7 cellular contexts compared by ENCODE assay signal in genomic region chr3:150227839-150228238, GRCh38.
A peak's percentile ranks its signal among the peaks of the same experiment; 100 is the strongest.
DNase-seq lines count a peak whose midpoint lies in the region; ATAC-seq, FAIRE-seq and TF ChIP-seq lines count a peak whose summit lies in the region.

No MANE protein-coding gene starts in this region.

- TF ChIP-seq CTCF in bronchial epithelial cell (IDR thresholded peaks at IDR 0.05; ENCODE audit: insufficient read depth, low read length, severe bottlenecking) (peak; percentile 81), suprapubic skin (IDR thresholded peaks at IDR 0.05) (peak in 1 of 2 donors; percentile 55)

- no peak overlapping the region for H3K4me3 ChIP-seq in bronchial epithelial cell (ENCODE audit: low read depth, low read length)
- H3K4me3 ChIP-seq in suprapubic skin: no peak overlapping the region

- H3K27me3 ChIP-seq in bronchial epithelial cell (ENCODE audit: control insufficient read depth, insufficient read depth, low read length): no peaks in the 10 kb centered on the region
- no peaks in the 10 kb centered on the region for H3K27me3 ChIP-seq in suprapubic skin

- ATAC-seq in HG03354 (IDR thresholded peaks at IDR 0.05; ENCODE audit: poor library complexity, severe bottlenecking, unreplicated experiment): peak; percentile 73

- no peak for FAIRE-seq in bronchial epithelial cell (lab: Jason Lieb, UNC)

- H3K27ac ChIP-seq in suprapubic skin: no peak overlapping the region

- TF ChIP-seq EP300 in suprapubic skin (IDR thresholded peaks at IDR 0.05): no peak

- DNase-seq in GM03348 (ENCODE audit: low spot score): peak; percentile 76
- DNase-seq in OCI-M2 (lab: John Stamatoyannopoulos, UW; ENCODE audit: unreplicated experiment): peak; percentile 21
- DNase-seq in bronchial epithelial cell (ENCODE audit: low read depth): peak; percentile 50
- DNase-seq in kidney glomerular epithelial cell (lab: John Stamatoyannopoulos, UW): peak; percentile 55
- DNase-seq in stimulated activated CD8-positive, alpha-beta memory T cell treated with anti-CD3 and anti-CD28 coated beads, Interleukin-7, amount 100 ng/mL, for 48 hours (ENCODE audit: extremely low read depth in 1 of 2, low read depth in 1 of 2): peak; percentile 7 to 27
- no peak for DNase-seq in suprapubic skin (ENCODE audit: low spot score in 2 of 2)

- H3K36me3 ChIP-seq in bronchial epithelial cell (ENCODE audit: control insufficient read depth, insufficient read depth, low read length): no peaks in the 10 kb centered on the region
- no peaks in the 10 kb centered on the region for H3K36me3 ChIP-seq in suprapubic skin

- H3K4me1 ChIP-seq in suprapubic skin: peaks cover 2% of the 10 kb centered on the region

- 47% methylated on average over 5 of the region's 5 CpGs for WGBS in suprapubic skin

- no peak for TF ChIP-seq POLR2A in suprapubic skin (IDR thresholded peaks at IDR 0.05)

- H3K9me3 ChIP-seq in suprapubic skin: no peaks in the 10 kb centered on the region

Comparison
In these comparisons a context has a peak if more than half of its experiments do, and no peak if none do; other contexts are left out.
1. DNase-seq: peak in GM03348 (single experiment), OCI-M2 (single experiment), bronchial epithelial cell (single experiment), kidney glomerular epithelial cell (single experiment) and stimulated activated CD8-positive, alpha-beta memory T cell treated with anti-CD3 and anti-CD28 coated beads, Interleukin-7, amount 100 ng/mL, for 48 hours (2 of 2); none in suprapubic skin (0 of 2).